Comparison of ENCODE assay signal across 8 cellular contexts in genomic region chr3:71066356-71066755, GRCh38.
DNase-seq lines count a peak whose midpoint lies in the region; ATAC-seq and TF ChIP-seq lines count a peak whose summit lies in the region.

No MANE protein-coding gene starts in this region.

- peaks cover 8% of the 10 kb centered on the region for H3K36me3 Mint-ChIP-seq in activated CD4-positive, alpha-beta T cell treated with anti-CD3 and anti-CD28 coated beads, Interleukin-2, amount 10 ng/mL, durations not matched to agents 7 days and 5 days (ENCODE audit: low read depth)

- ATAC-seq in left lung: peak; percentile 17
- no peak for ATAC-seq in upper lobe of left lung (ENCODE audit: low FRiP score in 2 of 2)

- peak overlapping the region; percentile 86 for H3K4me3 Mint-ChIP-seq in activated CD4-positive, alpha-beta T cell treated with anti-CD3 and anti-CD28 coated beads, Interleukin-2, amount 10 ng/mL, durations not matched to agents 7 days and 5 days

- peak overlapping the region; percentile 96 for H3K27ac Mint-ChIP-seq in activated CD4-positive, alpha-beta T cell treated with anti-CD3 and anti-CD28 coated beads, Interleukin-2, amount 10 ng/mL, durations not matched to agents 7 days and 5 days

- no peak for TF ChIP-seq EP300 in upper lobe of left lung (IDR thresholded peaks at IDR 0.05)

- H3K27me3 Mint-ChIP-seq in activated CD4-positive, alpha-beta T cell treated with anti-CD3 and anti-CD28 coated beads, Interleukin-2, amount 10 ng/mL, durations not matched to agents 7 days and 5 days: no peaks in the 10 kb centered on the region

- H3K9me3 ChIP-seq in cardiac muscle cell (ENCODE audit: low read depth): no peaks in the 10 kb centered on the region
- H3K9me3 ChIP-seq in left lung: no peaks in the 10 kb centered on the region
- H3K9me3 ChIP-seq in upper lobe of left lung: no peaks in the 10 kb centered on the region

- WGBS in upper lobe of left lung, 2 donors: 8 to 16% methylated on average over 6 of the region's 6 CpGs
- WGBS in lower leg skin, 2 donors: 32 to 39% methylated on average over 6 of the region's 6 CpGs

- H3K27me3 ChIP-seq in cardiac muscle cell (no peaks in the 10 kb centered on the region), left lung (no peaks in the 10 kb centered on the region), upper lobe of left lung (no peaks in the 10 kb centered on the region)

- no peak for TF ChIP-seq CTCF in cardiac muscle cell (IDR thresholded peaks at IDR 0.05; ENCODE audit: low read depth, low read length)
- no peak for TF ChIP-seq CTCF in left lung (IDR thresholded peaks at IDR 0.05)
- TF ChIP-seq CTCF in upper lobe of left lung (IDR thresholded peaks at IDR 0.05): no peak
- TF ChIP-seq CTCF in lower leg skin (IDR thresholded peaks at IDR 0.05): no peak

- DNase-seq in cardiac muscle cell (ENCODE audit: low read depth in 1 of 2, low spot score in 1 of 2) (no peak), cardiac septum (ENCODE audit: low spot score) (no peak), left lung (peak in 1 of 2 donors; percentile 51), upper lobe of left lung (peak in 1 of 2 donors; percentile 42), 8988T (no peak), NCI-H2227 (lab: John Stamatoyannopoulos, UW; ENCODE audit: unreplicated experiment) (no peak), lower leg skin (ENCODE audit: low spot score in 2 of 2) (no peak)
- DNase-seq in activated CD4-positive, alpha-beta T cell treated with anti-CD3 and anti-CD28 coated beads, Interleukin-2, amount 10 ng/mL, durations not matched to agents 7 days and 5 days: peak; percentile 44

- POLR2A ChIA-PET in activated CD4-positive, alpha-beta T cell treated with anti-CD3 and anti-CD28 coated beads, Interleukin-2, amount 10 ng/mL, durations not matched to agents 7 days and 5 days (lab: Charles Lee): no interaction called here

- H3K27ac ChIP-seq in cardiac muscle cell: peak overlapping the region; percentile 99
- peak overlapping the region; percentile 94 to 96 for H3K27ac ChIP-seq in left lung
- H3K27ac ChIP-seq in upper lobe of left lung: peak overlapping the region; percentile 90 to 96 (median 94)

- no peaks in the 10 kb centered on the region for H3K9me3 Mint-ChIP-seq in activated CD4-positive, alpha-beta T cell treated with anti-CD3 and anti-CD28 coated beads, Interleukin-2, amount 10 ng/mL, durations not matched to agents 7 days and 5 days

- H3K4me1 Mint-ChIP-seq in activated CD4-positive, alpha-beta T cell treated with anti-CD3 and anti-CD28 coated beads, Interleukin-2, amount 10 ng/mL, durations not matched to agents 7 days and 5 days: peaks cover 65% of the 10 kb centered on the region

- H3K4me1 ChIP-seq in cardiac muscle cell (ENCODE audit: low read depth): peaks cover 46% of the 10 kb centered on the region
- H3K4me1 ChIP-seq in left lung: peaks cover 29 to 77% of the 10 kb centered on the region in 2 donors
- H3K4me1 ChIP-seq in upper lobe of left lung: peaks cover 45 to 69% (median 59%) of the 10 kb centered on the region in 4 donors

- intact Hi-C loops in cardiac septum (cut with DNase I) (loop anchor here (5.0 to 10.0 kb wide), 2 partner anchors 349 to 512 kb away; no protein-coding TSS in a partner anchor), left lung (cut with DNase I) (no loop called here), lower leg skin (cut with DNase I; ENCODE audit: low total_unique reads) (loop anchor here (10.0 kb wide), 1 partner anchor 518 kb away; the partner anchor contains the start of gene FOXP1)

- H3K4me3 ChIP-seq in cardiac muscle cell: peak overlapping the region; percentile 61
- H3K4me3 ChIP-seq in left lung: peak overlapping the region; percentile 48 to 72
- peak overlapping the region in 2 of 4 donors; percentile 70 to 78 for H3K4me3 ChIP-seq in upper lobe of left lung
- no peak overlapping the region for H3K4me3 ChIP-seq in lower leg skin (ENCODE audit: low read depth, poor library complexity, severe bottlenecking)

- CTCF ChIA-PET in activated CD4-positive, alpha-beta T cell treated with anti-CD3 and anti-CD28 coated beads, Interleukin-2, amount 10 ng/mL, durations not matched to agents 7 days and 5 days (lab: Charles Lee): no interaction called here

- TF ChIP-seq POLR2A in upper lobe of left lung (IDR thresholded peaks at IDR 0.05) (no peak), lower leg skin (IDR thresholded peaks at IDR 0.05) (no peak)

- H3K36me3 ChIP-seq in cardiac muscle cell: no peaks in the 10 kb centered on the region
- no peaks in the 10 kb centered on the region for H3K36me3 ChIP-seq in left lung
- H3K36me3 ChIP-seq in upper lobe of left lung: no peaks in the 10 kb centered on the region

Comparison
In these comparisons a context has a peak if more than half of its experiments do, and no peak if none do; other contexts are left out.
1. intact Hi-C loops: an anchor here in cardiac septum (5.0 to 10.0 kb wide) and lower leg skin (10.0 kb wide); none called in left lung.